In the genomic region with DNA sequence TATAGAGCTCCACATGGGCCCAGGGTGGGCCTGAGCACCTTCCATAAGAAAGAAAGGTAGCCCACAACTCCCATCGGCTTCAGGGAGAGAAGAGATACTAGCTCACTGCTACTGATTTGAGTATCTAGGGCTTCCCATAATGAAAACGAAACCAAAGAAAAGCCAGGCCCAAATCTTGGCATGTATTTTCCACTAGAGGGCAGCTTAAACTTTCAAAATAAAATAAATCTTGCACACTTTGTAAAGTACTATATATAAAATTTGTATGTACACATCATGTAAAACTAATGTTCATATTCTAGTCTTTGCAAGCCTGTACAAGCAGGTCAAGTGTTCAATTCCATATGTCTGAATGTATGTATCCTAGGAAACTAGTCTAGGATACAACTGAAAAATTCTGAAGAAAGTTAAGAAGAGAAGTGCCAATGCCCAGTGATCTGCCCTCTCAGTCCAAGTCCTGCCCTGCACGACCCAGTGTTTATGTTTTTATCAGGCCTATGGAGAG, we compare ENCODE assay signal across 9 cellular contexts.
DNase-seq lines count a peak whose midpoint lies in the region; ATAC-seq, FAIRE-seq and TF ChIP-seq lines count a peak whose summit lies in the region.
"Had no signal": no experiment of that assay in that cellular context is flagged by ENCODE, and none has a peak within 500 bp of the region (broad histone marks: within the 10 kb centered on the region; RNA-seq: fewer than 3 reads in every experiment).

No MANE protein-coding gene starts in this region.

- peak; percentile 71 for TF ChIP-seq CTCF in IMR-90 (conservative IDR thresholded peaks at IDR 0.05; ENCODE audit: low read depth, low read length)

- TF ChIP-seq RAD21 in IMR-90 (IDR thresholded peaks at IDR 0.05; ENCODE audit: low read length), result peak; percentile 59

- H2AK5ac ChIP-seq in IMR-90 (ENCODE audit: low read depth, low read length) (no peak overlapping the region), trophoblast cell (ENCODE audit: low read length) (no peak overlapping the region)

- H2BK20ac ChIP-seq in IMR-90 (ENCODE audit: low read depth, low read length), result no peak overlapping the region

- no CpG with 5 or more reads among the region's 3 CpGs for WGBS in IMR-90 (ENCODE audit: extremely low coverage in 2 of 2, insufficient read length in 1 of 2), 2 experiments
- WGBS in trophoblast cell (ENCODE audit: extremely low coverage, insufficient coverage, insufficient read length), result no CpG with 5 or more reads among the region's 3 CpGs

- no peak overlapping the region for H2BK5ac ChIP-seq in IMR-90 (ENCODE audit: low read depth, low read length, poor library complexity, severe bottlenecking)
- H2BK5ac ChIP-seq in trophoblast cell (ENCODE audit: low read depth, low read length, poor library complexity), result no peak overlapping the region

- H4K8ac ChIP-seq in IMR-90 (ENCODE audit: low read depth in 2 of 2, low read length in 2 of 2) (peak overlapping the region in 1 of 2 experiments; percentile 70; a peak in 2 of 4 replicates), trophoblast cell (ENCODE audit: low read depth, low read length) (peak overlapping the region; percentile 54)

- no peaks in the 10 kb centered on the region for H3K36me3 ChIP-seq in IMR-90 (ENCODE audit: control insufficient read depth, insufficient read depth, low read length)
- H3K36me3 ChIP-seq in trophoblast cell (ENCODE audit: control insufficient read depth in 1 of 2, insufficient read depth in 2 of 2, low read length in 2 of 2), result no peaks in the 10 kb centered on the region

- BruUV-seq in IMR-90 (replicated peaks; lab: Mats Ljungman, UMichigan), result no TSS peak

- in situ Hi-C loops in IMR-90 (cut with MboI; ENCODE audit: low sequenced_read_pairs), result loop anchor here (10.0 to 25.0 kb wide), 3 partner anchors 148 to 525 kb away; no protein-coding TSS in a partner anchor

- H3K14ac ChIP-seq in IMR-90 (replicated peaks; ENCODE audit: low read depth, low read length), result no peak overlapping the region
- H3K14ac ChIP-seq in trophoblast cell (ENCODE audit: low read length), result no peak overlapping the region

- H2BK12ac ChIP-seq in trophoblast cell (ENCODE audit: low read length), result no peak overlapping the region

- H3K56ac ChIP-seq in IMR-90 (ENCODE audit: extremely low read depth, insufficient read depth, low read length), result no peak overlapping the region

- H4K91ac ChIP-seq in IMR-90 (ENCODE audit: insufficient read depth, low read depth, low read length) (no peak overlapping the region), trophoblast cell (ENCODE audit: low read depth, low read length) (peak overlapping the region; percentile 13)

- H3K27ac Mint-ChIP-seq in T-helper 1 cell treated with Interleukin-12 subunit alpha and Interleukin-12 subunit beta and Interleukin-4 antibody, amounts not matched to agents 30 μg/mL and 1 μg/mL, for 36 hours, result peak overlapping the region; percentile 62
- H3K27ac Mint-ChIP-seq: activated B cell treated with CpG ODN at 0.5 μM for 24 hours had no signal

- H3K27me3 ChIP-seq in IMR-90 (ENCODE audit: control insufficient read depth, insufficient read depth, low read length), result no peaks in the 10 kb centered on the region
- H3K27me3 ChIP-seq in trophoblast cell (ENCODE audit: insufficient read depth, low read length), result no peaks in the 10 kb centered on the region

- intact Hi-C loops in IMR-90 (cut with micrococcal nuclease), result loop anchor here (1.0 to 2.0 kb wide), 4 partner anchors 142 to 526 kb away; no protein-coding TSS in a partner anchor

- no peaks in the 10 kb centered on the region for H3K79me2 ChIP-seq in trophoblast cell (ENCODE audit: control insufficient read depth, insufficient read depth, low read length, poor library complexity)

- peak; percentile 91 for FAIRE-seq in frontal cortex (lab: Jason Lieb, UNC)

- H3K18ac ChIP-seq in IMR-90 (ENCODE audit: low read depth, low read length) (no peak overlapping the region), trophoblast cell (ENCODE audit: low read length) (no peak overlapping the region)

- H2AFZ ChIP-seq in IMR-90 (replicated peaks; ENCODE audit: low read length, poor library complexity) (peak overlapping the region; percentile 84), trophoblast cell (ENCODE audit: insufficient read depth, low read length, poor library complexity) (no peak overlapping the region)

- H3K4me1 ChIP-seq in IMR-90 (ENCODE audit: control insufficient read depth, insufficient read depth, low read length) (no peaks in the 10 kb centered on the region), trophoblast cell (ENCODE audit: control insufficient read depth in 1 of 2, insufficient read depth in 2 of 2, low read length in 2 of 2) (no peaks in the 10 kb centered on the region)

- H3K27ac ChIP-seq in IMR-90 (ENCODE audit: insufficient read depth, low read length) (no peak overlapping the region), trophoblast cell (ENCODE audit: low read depth, low read length) (no peak overlapping the region)

- no peaks in the 10 kb centered on the region for H3K36me3 Mint-ChIP-seq in T-helper 1 cell treated with Interleukin-12 subunit alpha and Interleukin-12 subunit beta and Interleukin-4 antibody, amounts not matched to agents 30 μg/mL and 1 μg/mL, for 36 hours (ENCODE audit: low read depth)

- DNase-seq in ELF-1 (ENCODE audit: low read depth, low spot score), result peak; percentile 49
- DNase-seq in IMR-90, result peak; percentile 44
- peak in 1 of 2 donors; percentile 32 for DNase-seq in frontal cortex (ENCODE audit: low spot score in 2 of 2)
- peak in 1 of 2 donors; percentile 61 for DNase-seq in trophoblast cell
- no peak for DNase-seq in NCI-H524 (lab: John Stamatoyannopoulos, UW)
- DNase-seq: activated B cell treated with CpG ODN at 0.5 μM for 24 hours had no signal

- no peaks in the 10 kb centered on the region for H3K9me1 ChIP-seq in IMR-90 (ENCODE audit: insufficient read depth, low read length)

- H3K4me2 ChIP-seq in IMR-90 (ENCODE audit: low read depth, low read length) (peak overlapping the region; percentile 81), trophoblast cell (ENCODE audit: low read length) (peak overlapping the region; percentile 13)

- H3K79me1 ChIP-seq in IMR-90 (ENCODE audit: low read depth in 1 of 2, low read length in 2 of 2) (no peaks in the 10 kb centered on the region), trophoblast cell (ENCODE audit: low read length) (no peaks in the 10 kb centered on the region)

- H4K12ac ChIP-seq in trophoblast cell (ENCODE audit: low read depth, low read length), result no peak overlapping the region

- H2BK120ac ChIP-seq in IMR-90 (ENCODE audit: low read depth, low read length) (no peak overlapping the region), trophoblast cell (ENCODE audit: insufficient read depth, low read length, poor library complexity) (no peak overlapping the region)

- H3K9me3 Mint-ChIP-seq in T-helper 1 cell treated with Interleukin-12 subunit alpha and Interleukin-12 subunit beta and Interleukin-4 antibody, amounts not matched to agents 30 μg/mL and 1 μg/mL, for 36 hours, result no peaks in the 10 kb centered on the region

- POLR2A ChIA-PET in IMR-90 (lab: Charles Lee; ENCODE audit: unreplicated experiment), result no interaction called here

- no peak overlapping the region for H3K4me3 Mint-ChIP-seq in T-helper 1 cell treated with Interleukin-12 subunit alpha and Interleukin-12 subunit beta and Interleukin-4 antibody, amounts not matched to agents 30 μg/mL and 1 μg/mL, for 36 hours
- H3K4me3 Mint-ChIP-seq: activated B cell treated with CpG ODN at 0.5 μM for 24 hours had no signal

- CTCF ChIA-PET in IMR-90 (lab: Yijun Ruan, JAX), result interaction anchor here (0.6 to 1.4 kb wide), 2 partner anchors 142 to 526 kb away, joined by 3 to 5 read pairs; no protein-coding TSS in a partner anchor

- no peak overlapping the region for H3K4me3 ChIP-seq in IMR-90 (ENCODE audit: insufficient read depth, low read depth, low read length)
- no peak overlapping the region for H3K4me3 ChIP-seq in trophoblast cell (ENCODE audit: low read depth, low read length)

- no peak overlapping the region for H2BK15ac ChIP-seq in IMR-90 (ENCODE audit: low read depth, low read length)

- H3K23ac ChIP-seq in IMR-90 (ENCODE audit: low read depth, low read length) (no peak overlapping the region), trophoblast cell (ENCODE audit: low read length) (no peak overlapping the region)

- TF ChIP-seq POLR2A in IMR-90 (IDR thresholded peaks at IDR 0.05; ENCODE audit: low read depth, low read length), result no peak

- peak overlapping the region; percentile 91 for H4K5ac ChIP-seq in IMR-90 (ENCODE audit: low read depth, low read length)

- H2AK9ac ChIP-seq in IMR-90 (replicated peaks; ENCODE audit: low read depth, low read length, poor library complexity), result no peak overlapping the region

- H3K9ac ChIP-seq in IMR-90 (ENCODE audit: low read depth, low read length) (peak overlapping the region; percentile 60; the same call in 1 of the 2 replicates), trophoblast cell (ENCODE audit: low read length) (no peak overlapping the region)

- dilution Hi-C loops in IMR-90 (cut with HindIII; ENCODE audit: low sequenced_read_pairs, unreplicated experiment), result no loop called here

- peaks cover 6% of the 10 kb centered on the region for H3K4me1 Mint-ChIP-seq in T-helper 1 cell treated with Interleukin-12 subunit alpha and Interleukin-12 subunit beta and Interleukin-4 antibody, amounts not matched to agents 30 μg/mL and 1 μg/mL, for 36 hours (ENCODE audit: low read depth)

- no peaks in the 10 kb centered on the region for H4K20me1 ChIP-seq in IMR-90 (ENCODE audit: insufficient read depth, low read length)

- ATAC-seq in IMR-90 (ENCODE audit: low read depth), result peak; percentile 79
- no peak for ATAC-seq in GM21360 (IDR thresholded peaks at IDR 0.05; ENCODE audit: unreplicated experiment)
- no peak for ATAC-seq in HG03039 (IDR thresholded peaks at IDR 0.05; ENCODE audit: unreplicated experiment)

- H3K27me3 Mint-ChIP-seq in T-helper 1 cell treated with Interleukin-12 subunit alpha and Interleukin-12 subunit beta and Interleukin-4 antibody, amounts not matched to agents 30 μg/mL and 1 μg/mL, for 36 hours (ENCODE audit: low read depth), result peaks cover 11% of the 10 kb centered on the region
- H3K27me3 Mint-ChIP-seq: activated B cell treated with CpG ODN at 0.5 μM for 24 hours had no signal

- H3K4ac ChIP-seq in IMR-90 (ENCODE audit: low read depth, low read length) (no peak overlapping the region), trophoblast cell (ENCODE audit: low read depth, low read length) (no peak overlapping the region)

- H3K9me3 ChIP-seq in IMR-90 (ENCODE audit: control insufficient read depth, insufficient read depth, low read length) (no peaks in the 10 kb centered on the region), trophoblast cell (ENCODE audit: insufficient read depth, low read depth, low read length) (no peaks in the 10 kb centered on the region)

TF ChIP-seq in IMR-90, 13 proteins besides CTCF, POLR2A, EP300 and RAD21:
- TF ChIP-seq FOS (IDR thresholded peaks at IDR 0.05; ENCODE audit: low read depth, low read length) (no peak), SMC3 (IDR thresholded peaks at IDR 0.05; ENCODE audit: low read depth, low read length) (peak; percentile 61), MXI1 (IDR thresholded peaks at IDR 0.05; ENCODE audit: borderline replicate concordance, low read depth, low read length) (no peak), RFX5 (IDR thresholded peaks at IDR 0.05; ENCODE audit: low read depth, low read length) (no peak), BHLHE40 (IDR thresholded peaks at IDR 0.05; ENCODE audit: low read depth, low read length) (no peak), MAZ (IDR thresholded peaks at IDR 0.05; ENCODE audit: borderline replicate concordance, low read depth, low read length) (no peak)

Comparison
In these comparisons a context has a peak if more than half of its experiments do, and no peak if none do; other contexts are left out.
1. DNase-seq: peak in ELF-1 (single experiment) and IMR-90 (single experiment); none in NCI-H524 (0 of 2).